In the genomic region with DNA sequence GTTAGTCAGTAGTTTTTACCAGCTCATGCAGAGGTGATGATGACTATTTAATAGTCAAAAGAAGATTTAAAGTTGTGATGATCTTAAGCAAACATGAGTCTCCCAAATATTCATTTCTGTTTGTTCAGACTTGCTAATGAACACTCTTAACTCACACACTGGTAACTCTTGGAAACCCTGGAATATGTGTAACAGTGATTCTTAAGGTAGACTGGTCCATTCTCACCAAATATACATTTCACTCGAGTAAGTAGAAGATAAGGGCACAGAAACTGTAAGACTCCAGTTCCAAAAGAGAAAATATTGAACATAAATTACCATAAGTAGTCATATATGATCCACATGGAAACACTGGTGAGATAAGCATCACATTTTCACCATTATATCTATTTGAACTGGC, we compare ENCODE assay signal across 24 cellular contexts. TPM values are rescaled to one million over a fixed set of nuclear protein-coding genes. Genes with fewer than 3 reads are reported as not detected.
A peak's percentile ranks its signal among the peaks of the same experiment; 100 is the strongest.
DNase-seq lines count a peak whose midpoint lies in the region; ATAC-seq, FAIRE-seq and TF ChIP-seq lines count a peak whose summit lies in the region.
"Had no signal": no experiment of that assay in that cellular context is flagged by ENCODE, and none has a peak within 500 bp of the region (broad histone marks: within the 10 kb centered on the region; RNA-seq: fewer than 3 reads in every experiment).

No MANE protein-coding gene starts in this region.

- DNase-seq in GM23338 (ENCODE audit: low spot score) = no peak
- peak; percentile 66 for DNase-seq in bronchial epithelial cell (ENCODE audit: low read depth)
- DNase-seq in SW480 (ENCODE audit: low spot score) = no peak
- no peak for DNase-seq in ascending aorta (ENCODE audit: low spot score in 2 of 2)
- DNase-seq in KG1 (lab: John Stamatoyannopoulos, UW) = no peak
- no peak for DNase-seq in RKO (ENCODE audit: low spot score)
- DNase-seq: CD4-positive, alpha-beta T cell; COR-L47; DMS79 treated with DMSO at 0.1 percent for 48 hours; NCI-H1092 treated with DMSO at 0.1 percent for 48 hours; NCI-H146; NCI-H2029; NCI-H2227 treated with DMSO at 0.1 percent for 48 hours; NCI-H510A; NCI-H82; OCI-M1 had no signal

- peaks cover 34% of the 10 kb centered on the region for H3K4me1 Mint-ChIP-seq in GM23338

- H3K79me2 ChIP-seq in GM23338 (replicated peaks; ENCODE audit: insufficient read depth) = no peaks in the 10 kb centered on the region

- H3K9me2 ChIP-seq in GM23338 (ENCODE audit: insufficient read depth) = no peaks in the 10 kb centered on the region

- H3K36me3 Mint-ChIP-seq in GM23338 (ENCODE audit: low read depth) = no peaks in the 10 kb centered on the region

- H3K27ac Mint-ChIP-seq in GM23338 = no peak overlapping the region
- H3K27ac Mint-ChIP-seq: CD4-positive, alpha-beta T cell had no signal

- H3K4me3 ChIP-seq in GM23338 (no peak overlapping the region), bronchial epithelial cell (ENCODE audit: low read depth, low read length) (no peak overlapping the region), mesodermal cell (ENCODE audit: extremely low read depth, insufficient read depth, low read length, poor library complexity, severe bottlenecking) (no peak overlapping the region), skeletal muscle satellite cell (ENCODE audit: low read length) (no peak overlapping the region), ascending aorta (no peak overlapping the region)
- H3K4me3 ChIP-seq: BLaER1 had no signal

- H3K9ac ChIP-seq in skeletal muscle satellite cell (ENCODE audit: low read depth, low read length) = no peak overlapping the region
- H3K9ac ChIP-seq: BLaER1, KMS-11 had no signal

- no peaks in the 10 kb centered on the region for H4K20me1 ChIP-seq in GM23338 (replicated peaks; ENCODE audit: insufficient read depth)
- H4K20me1 ChIP-seq: BLaER1 had no signal

- TF ChIP-seq CTCF in GM23338 (conservative IDR thresholded peaks at IDR 0.05; ENCODE audit: low read depth in 2 of 2) = no peak
- no peak for TF ChIP-seq CTCF in bronchial epithelial cell (IDR thresholded peaks at IDR 0.05; ENCODE audit: insufficient read depth, low read length, severe bottlenecking)
- no peak for TF ChIP-seq CTCF in ascending aorta (IDR thresholded peaks at IDR 0.05)

- peaks cover 18% of the 10 kb centered on the region for H3K4me1 ChIP-seq in GM23338 (ENCODE audit: insufficient read depth)
- peaks cover 23% of the 10 kb centered on the region for H3K4me1 ChIP-seq in mesodermal cell (ENCODE audit: control insufficient read depth, insufficient read depth, low read length, poor library complexity, severe bottlenecking)
- peaks cover 12% of the 10 kb centered on the region for H3K4me1 ChIP-seq in skeletal muscle satellite cell (ENCODE audit: control insufficient read depth, insufficient read depth, low read length)
- no peaks in the 10 kb centered on the region for H3K4me1 ChIP-seq in ascending aorta

- FAIRE-seq in bronchial epithelial cell (lab: Jason Lieb, UNC) = no peak
- FAIRE-seq: HTR-8/SVneo, RCC 7860 had no signal

- peak overlapping the region; percentile 67 for H3K4me2 ChIP-seq in GM23338
- H3K4me2 ChIP-seq in skeletal muscle satellite cell (ENCODE audit: low read length) = peak overlapping the region; percentile 2
- H3K4me2 ChIP-seq: KMS-11 had no signal

- no CpG with 5 or more reads among the region's 1 CpG for WGBS in mesodermal cell (ENCODE audit: insufficient coverage in 2 of 2), 2 experiments

- H3K27ac ChIP-seq in GM23338 (ENCODE audit: low read depth) (no peak overlapping the region), mesodermal cell (ENCODE audit: low read depth, low read length, severe bottlenecking) (peak overlapping the region; percentile 48), ascending aorta (no peak overlapping the region)
- H3K27ac ChIP-seq: BLaER1, KMS-11 had no signal

- H3K27me3 ChIP-seq in GM23338 (ENCODE audit: insufficient read depth) (no peaks in the 10 kb centered on the region), bronchial epithelial cell (ENCODE audit: control insufficient read depth, insufficient read depth, low read length) (no peaks in the 10 kb centered on the region), skeletal muscle satellite cell (ENCODE audit: control insufficient read depth, insufficient read depth, low read length) (no peaks in the 10 kb centered on the region), ascending aorta (no peaks in the 10 kb centered on the region)
- H3K27me3 ChIP-seq: BLaER1 had no signal

- H3K27me3 Mint-ChIP-seq in GM23338 (ENCODE audit: insufficient read depth, low read depth, poor library complexity) = no peaks in the 10 kb centered on the region

- H3K9me3 ChIP-seq in mesodermal cell (ENCODE audit: control insufficient read depth, low read length) = no peaks in the 10 kb centered on the region
- no peaks in the 10 kb centered on the region for H3K9me3 ChIP-seq in skeletal muscle satellite cell (replicated peaks; ENCODE audit: low read length)
- no peaks in the 10 kb centered on the region for H3K9me3 ChIP-seq in ascending aorta
- H3K9me3 ChIP-seq: BLaER1 had no signal

- no peaks in the 10 kb centered on the region for H3F3A ChIP-seq in GM23338 (replicated peaks; ENCODE audit: low read depth)

- H3K36me3 ChIP-seq in GM23338 (ENCODE audit: insufficient read depth) (no peaks in the 10 kb centered on the region), bronchial epithelial cell (ENCODE audit: control insufficient read depth, insufficient read depth, low read length) (no peaks in the 10 kb centered on the region), mesodermal cell (ENCODE audit: control insufficient read depth, insufficient read depth, low read length) (no peaks in the 10 kb centered on the region), skeletal muscle satellite cell (ENCODE audit: insufficient read depth, low read length) (no peaks in the 10 kb centered on the region), ascending aorta (no peaks in the 10 kb centered on the region)
- H3K36me3 ChIP-seq: BLaER1 had no signal

- peak overlapping the region; percentile 78; the same call in 1 of the 2 replicates for H2AFZ ChIP-seq in GM23338

- H3K9me3 Mint-ChIP-seq in GM23338 = no peaks in the 10 kb centered on the region
- H3K9me3 Mint-ChIP-seq: CD4-positive, alpha-beta T cell had no signal

- intact Hi-C loops in ascending aorta (cut with DNase I) = no loop called here

- H3K4me3 Mint-ChIP-seq in GM23338 = no peak overlapping the region
- H3K4me3 Mint-ChIP-seq: CD4-positive, alpha-beta T cell had no signal

- ATAC-seq in GM23338 = no peak
- ATAC-seq: Right ventricle myocardium inferior had no signal

RNA-seq across cellular contexts. Expression of gene RSPO3, which starts 29.1 kb away (rescaled TPM):
- not detected in 2 replicates for total RNA-seq in GM23338 (2014; rRNA removed; shearing (Covaris generic))
- 0.30 TPM in 1 of 2 replicates, not detected in the other for polyA plus RNA-seq in GM23338 (2016; fragmentation: Nextera tagmentation; extraction: Ambion mirVana)
- total RNA-seq in bronchial epithelial cell (not detected in 2 replicates), ascending aorta (0.53 TPM)
- polyA plus RNA-seq in mesodermal cell (2013, experiment 1 of 2) = 8.4 TPM
- 13.1 TPM for polyA plus RNA-seq in mesodermal cell (2013, experiment 2 of 2)
- total RNA-seq in skeletal muscle satellite cell (2012; rRNA removed) = under 0.01 and 0.22 TPM in 2 replicates
- total RNA-seq: CD4-positive, alpha-beta T cell; SK-MEL-5 had no signal
